Comparison of ENCODE assay signal across 11 cellular contexts in the genomic region with DNA sequence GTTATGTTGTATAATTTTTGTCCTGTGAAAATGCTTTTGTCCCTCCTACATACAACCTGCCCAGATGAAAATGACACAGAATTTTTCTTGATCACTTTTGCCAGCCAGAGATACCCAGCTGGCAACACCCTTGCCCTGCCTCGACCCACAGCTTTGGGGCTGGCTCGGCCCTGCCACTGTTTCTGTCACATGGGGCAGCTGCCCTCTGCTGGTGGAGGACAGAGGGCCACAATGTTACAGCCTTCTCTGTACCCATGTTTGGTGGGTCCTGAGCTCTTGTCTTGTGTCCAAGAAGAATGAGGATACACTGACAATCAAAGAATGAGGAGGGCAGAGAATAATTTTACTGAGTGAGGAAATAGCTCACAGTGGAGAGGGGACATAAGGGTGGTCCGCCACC. TPM values are rescaled to one million over a fixed set of nuclear protein-coding genes. Genes with fewer than 3 reads are reported as not detected.
A peak's percentile ranks its signal among the peaks of the same experiment; 100 is the strongest.
DNase-seq lines count a peak whose midpoint lies in the region; TF ChIP-seq lines count a peak whose summit lies in the region.
"Had no signal": no experiment of that assay in that cellular context is flagged by ENCODE, and none has a peak within 500 bp of the region (broad histone marks: within the 10 kb centered on the region; RNA-seq: fewer than 3 reads in every experiment).

No MANE protein-coding gene starts in this region.

- H3K4me2 ChIP-seq in Karpas-422 (ENCODE audit: low read depth, low read length, poor library complexity, severe bottlenecking) (no peak overlapping the region), mammary epithelial cell (ENCODE audit: insufficient read depth, low read depth, low read length) (no peak overlapping the region), osteoblast (ENCODE audit: insufficient read depth, low read length) (no peak overlapping the region)

- H3K9me2 ChIP-seq in Karpas-422 (replicated peaks; ENCODE audit: insufficient read depth, low read length) = no peaks in the 10 kb centered on the region

- H3K9ac ChIP-seq in Karpas-422 (ENCODE audit: low read length) (no peak overlapping the region), mammary epithelial cell (ENCODE audit: insufficient read depth, low read length) (no peak overlapping the region)

- H3K27ac ChIP-seq in Karpas-422 (ENCODE audit: low read length) (no peak overlapping the region), mammary epithelial cell (ENCODE audit: insufficient read depth, low read depth, low read length) (no peak overlapping the region), osteoblast (ENCODE audit: low read depth, low read length) (no peak overlapping the region)
- H3K27ac ChIP-seq: thoracic aorta, VCaP had no signal

- no TSS peak for BruUV-seq in mammary epithelial cell (replicated peaks; lab: Mats Ljungman, UMichigan)

- intact Hi-C loops in mammary epithelial cell (cut with micrococcal nuclease) = no loop called here

- H2AFZ ChIP-seq in Karpas-422 (ENCODE audit: low read length) (no peak overlapping the region), mammary epithelial cell (ENCODE audit: low read depth, low read length) (no peak overlapping the region), osteoblast (ENCODE audit: low read length) (no peak overlapping the region)

- H3K79me2 ChIP-seq in Karpas-422 (ENCODE audit: low read length) = no peaks in the 10 kb centered on the region
- no peaks in the 10 kb centered on the region for H3K79me2 ChIP-seq in mammary epithelial cell (ENCODE audit: insufficient read depth, low read length)
- no peaks in the 10 kb centered on the region for H3K79me2 ChIP-seq in osteoblast (ENCODE audit: insufficient read depth, low read length)

- H3K9me3 ChIP-seq in Karpas-422 (ENCODE audit: low read length) = no peaks in the 10 kb centered on the region
- H3K9me3 ChIP-seq in mammary epithelial cell (replicated peaks; ENCODE audit: insufficient read depth, low read length) = no peaks in the 10 kb centered on the region
- H3K9me3 ChIP-seq in osteoblast (ENCODE audit: low read depth, low read length) = no peaks in the 10 kb centered on the region
- H3K9me3 ChIP-seq: thoracic aorta had no signal

- no peaks in the 10 kb centered on the region for H3K36me3 ChIP-seq in Karpas-422 (ENCODE audit: insufficient read depth, low read length)
- no peaks in the 10 kb centered on the region for H3K36me3 ChIP-seq in mammary epithelial cell (ENCODE audit: insufficient read depth, low read length)
- H3K36me3 ChIP-seq in osteoblast (ENCODE audit: insufficient read depth, low read length) = no peaks in the 10 kb centered on the region
- H3K36me3 ChIP-seq: thoracic aorta had no signal

- H4K20me1 ChIP-seq in Karpas-422 (ENCODE audit: insufficient read depth, low read depth, low read length) (no peaks in the 10 kb centered on the region), mammary epithelial cell (ENCODE audit: insufficient read depth, low read length) (no peaks in the 10 kb centered on the region), osteoblast (ENCODE audit: insufficient read depth, low read length) (no peaks in the 10 kb centered on the region)

- no peak overlapping the region for H3K4me3 ChIP-seq in Karpas-422 (ENCODE audit: low read length)
- no peak overlapping the region for H3K4me3 ChIP-seq in mammary epithelial cell (replicated peaks in 1 of 3; ENCODE audit: insufficient read depth in 1 of 3, low read depth in 2 of 3, low read length in 3 of 3)
- H3K4me3 ChIP-seq in osteoblast (ENCODE audit: insufficient read depth, low read length) = no peak overlapping the region
- H3K4me3 ChIP-seq: thoracic aorta had no signal

- CTCF ChIA-PET in mammary epithelial cell (lab: Charles Lee; ENCODE audit: low non-redundant PET) = no interaction called here

- no peaks in the 10 kb centered on the region for H3K27me3 ChIP-seq in Karpas-422 (ENCODE audit: low read length)
- no peaks in the 10 kb centered on the region for H3K27me3 ChIP-seq in mammary epithelial cell (ENCODE audit: insufficient read depth, low read length)
- H3K27me3 ChIP-seq in osteoblast (ENCODE audit: insufficient read depth, low read length) = no peaks in the 10 kb centered on the region

- WGBS in mammary epithelial cell (ENCODE audit: low coverage, missing lambda C conversion rate) = 56% methylated on average over 3 of the region's 3 CpGs

- H3K4me1 ChIP-seq in Karpas-422 (ENCODE audit: low read length) (no peaks in the 10 kb centered on the region), mammary epithelial cell (ENCODE audit: insufficient read depth, low read length) (no peaks in the 10 kb centered on the region), osteoblast (ENCODE audit: insufficient read depth, low read length) (no peaks in the 10 kb centered on the region)

- DNase-seq in DMS53 (lab: John Stamatoyannopoulos, UW) = peak; percentile 20
- no peak for DNase-seq in DMS53 treated with DMSO at 0.1 percent for 48 hours (lab: John Stamatoyannopoulos, UW; ENCODE audit: unreplicated experiment)
- DNase-seq in Karpas-422 = peak; percentile 73
- no peak for DNase-seq in mammary epithelial cell
- DNase-seq in osteoblast (ENCODE audit: insufficient read length, low spot score, missing footprints) = peak; percentile 9
- DNase-seq in CD1c-positive myeloid dendritic cell (ENCODE audit: extremely low spot score) = no peak
- no peak for DNase-seq in NCI-H748 (lab: John Stamatoyannopoulos, UW; ENCODE audit: unreplicated experiment)
- no peak for DNase-seq in D341Med (ENCODE audit: low spot score)

- in situ Hi-C loops in mammary epithelial cell (cut with MboI; ENCODE audit: low sequenced_read_pairs in 2 of 2) = no loop called here

- TF ChIP-seq CTCF in mammary epithelial cell (conservative IDR thresholded peaks at IDR 0.05 in 1 of 2, IDR thresholded peaks at IDR 0.05 in 1 of 2; ENCODE audit: extremely low read depth in 1 of 2, insufficient read depth in 1 of 2, low read depth in 1 of 2, low read length in 2 of 2) (peak; percentile 24 to 63), osteoblast (IDR thresholded peaks at IDR 0.05; ENCODE audit: extremely low read depth, low read depth, low read length) (peak; percentile 45)

- dilution Hi-C loops in mammary epithelial cell (cut with HindIII; ENCODE audit: low sequenced_read_pairs) = no loop called here

RNA-seq across cellular contexts. Expression of a gene that starts 31.1 kb away (rescaled TPM):
- not detected in 2 replicates for total RNA-seq in Karpas-422 (2014; rRNA removed; shearing (Covaris generic); ENCODE audit: low replicate concordance)
- total RNA-seq in mammary epithelial cell (not detected), osteoblast (not detected in 2 replicates)
- not detected for polyA plus RNA-seq in mammary epithelial cell
- not detected for polyA minus RNA-seq in mammary epithelial cell
- total RNA-seq: NCI-H460, thoracic aorta had no signal

Comparison
In these comparisons a context has a peak if more than half of its experiments do, and no peak if none do; other contexts are left out.
1. DNase-seq: peak in DMS53 (single experiment), Karpas-422 (single experiment) and osteoblast (single experiment); none in DMS53 treated with DMSO at 0.1 percent for 48 hours (single experiment), mammary epithelial cell (single experiment), CD1c-positive myeloid dendritic cell (single experiment), NCI-H748 (single experiment) and D341Med (single experiment).